In genomic region chr17:78257810-78258322, GRCh38 we compare ENCODE assay signal across 1 cellular context.
TF ChIP-seq lines count a peak whose summit lies in the region.

No MANE protein-coding gene starts in this region.

TF ChIP-seq in GM12878, 131 proteins besides CTCF, POLR2A, EP300 and RAD21 (continues in another document):
- TF ChIP-seq, protein P1, sequence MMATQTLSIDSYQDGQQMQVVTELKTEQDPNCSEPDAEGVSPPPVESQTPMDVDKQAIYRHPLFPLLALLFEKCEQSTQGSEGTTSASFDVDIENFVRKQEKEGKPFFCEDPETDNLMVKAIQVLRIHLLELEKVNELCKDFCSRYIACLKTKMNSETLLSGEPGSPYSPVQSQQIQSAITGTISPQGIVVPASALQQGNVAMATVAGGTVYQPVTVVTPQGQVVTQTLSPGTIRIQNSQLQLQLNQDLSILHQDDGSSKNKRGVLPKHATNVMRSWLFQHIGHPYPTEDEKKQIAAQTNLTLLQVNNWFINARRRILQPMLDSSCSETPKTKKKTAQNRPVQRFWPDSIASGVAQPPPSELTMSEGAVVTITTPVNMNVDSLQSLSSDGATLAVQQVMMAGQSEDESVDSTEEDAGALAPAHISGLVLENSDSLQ (IDR thresholded peaks at IDR 0.05) = no peak
- TF ChIP-seq, protein P2, sequence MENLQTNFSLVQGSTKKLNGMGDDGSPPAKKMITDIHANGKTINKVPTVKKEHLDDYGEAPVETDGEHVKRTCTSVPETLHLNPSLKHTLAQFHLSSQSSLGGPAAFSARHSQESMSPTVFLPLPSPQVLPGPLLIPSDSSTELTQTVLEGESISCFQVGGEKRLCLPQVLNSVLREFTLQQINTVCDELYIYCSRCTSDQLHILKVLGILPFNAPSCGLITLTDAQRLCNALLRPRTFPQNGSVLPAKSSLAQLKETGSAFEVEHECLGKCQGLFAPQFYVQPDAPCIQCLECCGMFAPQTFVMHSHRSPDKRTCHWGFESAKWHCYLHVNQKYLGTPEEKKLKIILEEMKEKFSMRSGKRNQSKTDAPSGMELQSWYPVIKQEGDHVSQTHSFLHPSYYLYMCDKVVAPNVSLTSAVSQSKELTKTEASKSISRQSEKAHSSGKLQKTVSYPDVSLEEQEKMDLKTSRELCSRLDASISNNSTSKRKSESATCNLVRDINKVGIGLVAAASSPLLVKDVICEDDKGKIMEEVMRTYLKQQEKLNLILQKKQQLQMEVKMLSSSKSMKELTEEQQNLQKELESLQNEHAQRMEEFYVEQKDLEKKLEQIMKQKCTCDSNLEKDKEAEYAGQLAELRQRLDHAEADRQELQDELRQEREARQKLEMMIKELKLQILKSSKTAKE (IDR thresholded peaks at IDR 0.05; ENCODE audit: low read depth, poor library complexity, severe bottlenecking) = no peak
- TF ChIP-seq CHD4 (IDR thresholded peaks at IDR 0.05) (no peak), PAX5 (IDR thresholded peaks at IDR 0.05; ENCODE audit: borderline replicate concordance, low read depth, low read length) (peak; percentile 83), NBN (IDR thresholded peaks at IDR 0.05) (peak; percentile 32; the same call in 1 of the 2 replicates), RELA (IDR thresholded peaks at IDR 0.05; ENCODE audit: borderline replicate concordance, partially characterized antibody) (peak; percentile 27), MXI1 (IDR thresholded peaks at IDR 0.05; ENCODE audit: low read depth, low read length) (no peak), YY1 (IDR thresholded peaks at IDR 0.05; ENCODE audit: low read depth, low read length) (0 out of 2 replicates have a peak, but pooled peaks have one; percentile 14), ZNF24 (IDR thresholded peaks at IDR 0.05) (no peak), IRF3 (IDR thresholded peaks at IDR 0.05) (no peak), KDM1A (IDR thresholded peaks at IDR 0.05; ENCODE audit: borderline replicate concordance) (no peak), POLR2AphosphoS5 (IDR thresholded peaks at IDR 0.05; ENCODE audit: low read length) (no peak), MTA3 (IDR thresholded peaks at IDR 0.05; ENCODE audit: borderline replicate concordance, low read length) (no peak), ZBTB40 (IDR thresholded peaks at IDR 0.05; ENCODE audit: borderline replicate concordance) (no peak), IKZF1 (conservative IDR thresholded peaks at IDR 0.05) (peak; percentile 73), CBX3 (IDR thresholded peaks at IDR 0.05; ENCODE audit: borderline replicate concordance, low read depth) (no peak), ZNF207 (IDR thresholded peaks at IDR 0.05; ENCODE audit: borderline replicate concordance) (no peak), PML (IDR thresholded peaks at IDR 0.05; ENCODE audit: low read length) (no peak), CHD2 (IDR thresholded peaks at IDR 0.05; ENCODE audit: borderline replicate concordance, low read depth, low read length) (peak; percentile 59; the same call in 1 of the 2 replicates), IKZF2 (IDR thresholded peaks at IDR 0.05) (peak in 1 of 2 experiments; percentile 55; a peak in 3 of 4 replicates), TCF12 (IDR thresholded peaks at IDR 0.05; ENCODE audit: low read depth, low read length) (peak; percentile 96), SIX5 (IDR thresholded peaks at IDR 0.05; ENCODE audit: low read depth, low read length, severe bottlenecking) (no peak), MEF2B (IDR thresholded peaks at IDR 0.05; ENCODE audit: partially characterized antibody, poor library complexity, severe bottlenecking) (no peak), IRF4 (IDR thresholded peaks at IDR 0.05; ENCODE audit: low read depth, low read length) (no peak), SP1 (IDR thresholded peaks at IDR 0.05; ENCODE audit: low read depth, low read length) (peak; percentile 29), ETV6 (conservative IDR thresholded peaks at IDR 0.05 in 1 of 2, IDR thresholded peaks at IDR 0.05 in 1 of 2; ENCODE audit: borderline replicate concordance in 1 of 2, low read depth in 1 of 2) (no peak), E4F1 (IDR thresholded peaks at IDR 0.05; ENCODE audit: borderline replicate concordance, partially characterized antibody) (no peak), RFX5 (IDR thresholded peaks at IDR 0.05; ENCODE audit: low read depth, low read length) (no peak), NR2F1 (conservative IDR thresholded peaks at IDR 0.05) (peak; percentile 87), SUPT20H (IDR thresholded peaks at IDR 0.05; ENCODE audit: borderline replicate concordance, control insufficient read depth, low read depth, low read length) (no peak), PBX3 (IDR thresholded peaks at IDR 0.05; ENCODE audit: insufficient replicate concordance, low read depth, low read length) (no peak), ATF3 (IDR thresholded peaks at IDR 0.05; ENCODE audit: borderline replicate concordance, extremely low read depth, low read depth, low read length) (no peak), EED (IDR thresholded peaks at IDR 0.05; ENCODE audit: low read depth) (peak; percentile 72), DPF2 (IDR thresholded peaks at IDR 0.05) (peak; percentile 26; the same call in 1 of the 2 replicates), CREM (IDR thresholded peaks at IDR 0.05; ENCODE audit: low read depth) (peak; percentile 31; the same call in 1 of the 2 replicates), RELB (IDR thresholded peaks at IDR 0.05; ENCODE audit: low read depth) (peak; percentile 66), MAX (IDR thresholded peaks at IDR 0.05; ENCODE audit: low read depth, low read length) (no peak), FOS (IDR thresholded peaks at IDR 0.05; ENCODE audit: borderline replicate concordance, extremely low read depth, insufficient read length) (no peak), RCOR1 (conservative IDR thresholded peaks at IDR 0.05; ENCODE audit: low read depth, low read length) (no peak), TCF3 (IDR thresholded peaks at IDR 0.05; ENCODE audit: borderline replicate concordance, insufficient read depth, low read depth, low read length) (peak; percentile 75), BHLHE40 (IDR thresholded peaks at IDR 0.05; ENCODE audit: borderline replicate concordance in 1 of 2, low read depth in 2 of 2, low read length in 1 of 2) (peak; percentile 65 to 75), JUNB (IDR thresholded peaks at IDR 0.05) (no peak)
- TF ChIP-seq, protein P3, sequence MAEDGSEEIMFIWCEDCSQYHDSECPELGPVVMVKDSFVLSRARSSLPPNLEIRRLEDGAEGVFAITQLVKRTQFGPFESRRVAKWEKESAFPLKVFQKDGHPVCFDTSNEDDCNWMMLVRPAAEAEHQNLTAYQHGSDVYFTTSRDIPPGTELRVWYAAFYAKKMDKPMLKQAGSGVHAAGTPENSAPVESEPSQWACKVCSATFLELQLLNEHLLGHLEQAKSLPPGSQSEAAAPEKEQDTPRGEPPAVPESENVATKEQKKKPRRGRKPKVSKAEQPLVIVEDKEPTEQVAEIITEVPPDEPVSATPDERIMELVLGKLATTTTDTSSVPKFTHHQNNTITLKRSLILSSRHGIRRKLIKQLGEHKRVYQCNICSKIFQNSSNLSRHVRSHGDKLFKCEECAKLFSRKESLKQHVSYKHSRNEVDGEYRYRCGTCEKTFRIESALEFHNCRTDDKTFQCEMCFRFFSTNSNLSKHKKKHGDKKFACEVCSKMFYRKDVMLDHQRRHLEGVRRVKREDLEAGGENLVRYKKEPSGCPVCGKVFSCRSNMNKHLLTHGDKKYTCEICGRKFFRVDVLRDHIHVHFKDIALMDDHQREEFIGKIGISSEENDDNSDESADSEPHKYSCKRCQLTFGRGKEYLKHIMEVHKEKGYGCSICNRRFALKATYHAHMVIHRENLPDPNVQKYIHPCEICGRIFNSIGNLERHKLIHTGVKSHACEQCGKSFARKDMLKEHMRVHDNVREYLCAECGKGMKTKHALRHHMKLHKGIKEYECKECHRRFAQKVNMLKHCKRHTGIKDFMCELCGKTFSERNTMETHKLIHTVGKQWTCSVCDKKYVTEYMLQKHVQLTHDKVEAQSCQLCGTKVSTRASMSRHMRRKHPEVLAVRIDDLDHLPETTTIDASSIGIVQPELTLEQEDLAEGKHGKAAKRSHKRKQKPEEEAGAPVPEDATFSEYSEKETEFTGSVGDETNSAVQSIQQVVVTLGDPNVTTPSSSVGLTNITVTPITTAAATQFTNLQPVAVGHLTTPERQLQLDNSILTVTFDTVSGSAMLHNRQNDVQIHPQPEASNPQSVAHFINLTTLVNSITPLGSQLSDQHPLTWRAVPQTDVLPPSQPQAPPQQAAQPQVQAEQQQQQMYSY (CRISPR knock-in tag; IDR thresholded peaks at IDR 0.05) = no peak
